16 cellular contexts compared by ENCODE assay signal in genomic region chr6:15961630-15962448, GRCh38.
DNase-seq lines count a peak whose midpoint lies in the region; ATAC-seq and TF ChIP-seq lines count a peak whose summit lies in the region.
"Had no signal": no experiment of that assay in that cellular context is flagged by ENCODE, and none has a peak within 500 bp of the region (broad histone marks: within the 10 kb centered on the region; RNA-seq: fewer than 3 reads in every experiment).

No MANE protein-coding gene starts in this region.

- peaks cover 10% of the 10 kb centered on the region for H3K27me3 Mint-ChIP-seq in activated T-cell treated with anti-CD3 and anti-CD28 coated beads, Interleukin-2, amount 50 U/mL, for 72 hours (ENCODE audit: low read depth)
- H3K27me3 Mint-ChIP-seq in activated T-cell treated with anti-CD3 and anti-CD28 coated beads, Interleukin-2, amount 50 U/mL, for 4 hours (ENCODE audit: low read depth), result no peaks in the 10 kb centered on the region
- no peaks in the 10 kb centered on the region for H3K27me3 Mint-ChIP-seq in activated T-helper 1 cell treated with anti-CD3 and anti-CD28 coated beads, Interleukin-12 subunit alpha, Interleukin-12 subunit beta, Interleukin-2, Interleukin-4 antibody, amounts not matched to agents 30 ng/mL and 10 ng/mL and 1 ng/mL, durations not matched to agents 14 hours and 24 hours and 36 hours (ENCODE audit: insufficient read depth)
- peaks cover 8% of the 10 kb centered on the region for H3K27me3 Mint-ChIP-seq in stimulated activated memory B cell treated with anti-CD40 and anti-IgM and Interleukin-4, amounts not matched to agents 10 μg/mL and 1 μg/mL and 100 μg/mL, for 72 hours

- peak overlapping the region; percentile 8 to 29 for H3K4me3 Mint-ChIP-seq in activated T-cell treated with anti-CD3 and anti-CD28 coated beads, Interleukin-2, amount 50 U/mL, for 72 hours
- no peak overlapping the region for H3K4me3 Mint-ChIP-seq in activated T-cell treated with anti-CD3 and anti-CD28 coated beads, Interleukin-2, amount 50 U/mL, for 4 hours
- H3K4me3 Mint-ChIP-seq in activated T-helper 1 cell treated with anti-CD3 and anti-CD28 coated beads, Interleukin-12 subunit alpha, Interleukin-12 subunit beta, Interleukin-2, Interleukin-4 antibody, amounts not matched to agents 30 ng/mL and 10 ng/mL and 1 ng/mL, durations not matched to agents 14 hours and 24 hours and 36 hours, result peak overlapping the region; percentile 16
- H3K4me3 Mint-ChIP-seq in stimulated activated memory B cell treated with anti-CD40 and anti-IgM and Interleukin-4, amounts not matched to agents 10 μg/mL and 1 μg/mL and 100 μg/mL, for 72 hours, result no peak overlapping the region

- no peak overlapping the region for H3K4me2 ChIP-seq in hepatocyte

- H3K27ac Mint-ChIP-seq in activated T-cell treated with anti-CD3 and anti-CD28 coated beads, Interleukin-2, amount 50 U/mL, for 72 hours, result peak overlapping the region; percentile 21
- peak overlapping the region; percentile 87 for H3K27ac Mint-ChIP-seq in activated T-helper 1 cell treated with anti-CD3 and anti-CD28 coated beads, Interleukin-12 subunit alpha, Interleukin-12 subunit beta, Interleukin-2, Interleukin-4 antibody, amounts not matched to agents 30 ng/mL and 10 ng/mL and 1 ng/mL, durations not matched to agents 14 hours and 24 hours and 36 hours
- H3K27ac Mint-ChIP-seq in stimulated activated memory B cell treated with anti-CD40 and anti-IgM and Interleukin-4, amounts not matched to agents 10 μg/mL and 1 μg/mL and 100 μg/mL, for 72 hours, result peak overlapping the region; percentile 25

- no peak for TF ChIP-seq CTCF in hepatocyte (IDR thresholded peaks at IDR 0.05; ENCODE audit: poor library complexity)
- TF ChIP-seq CTCF in adrenal gland (IDR thresholded peaks at IDR 0.05), result no peak

- H2AFZ ChIP-seq in hepatocyte, result peak overlapping the region; percentile 20

- DNase-seq in activated T-cell treated with anti-CD3 and anti-CD28 coated beads, Interleukin-2, amount 50 U/mL, for 72 hours, result no peak
- DNase-seq in activated T-cell treated with anti-CD3 and anti-CD28 coated beads, Interleukin-2, amount 50 U/mL, for 4 hours, result no peak
- no peak for DNase-seq in activated T-helper 1 cell treated with anti-CD3 and anti-CD28 coated beads, Interleukin-12 subunit alpha, Interleukin-12 subunit beta, Interleukin-2, Interleukin-4 antibody, amounts not matched to agents 30 ng/mL and 10 ng/mL and 1 ng/mL, durations not matched to agents 14 hours and 24 hours and 36 hours (ENCODE audit: low spot score)
- DNase-seq in hepatocyte (ENCODE audit: low spot score) (no peak), MV-4-11 (lab: John Stamatoyannopoulos, UW) (no peak), adrenal gland (no peak)
- no peak for DNase-seq in stimulated activated naive CD4-positive, alpha-beta T cell (lab: John Stamatoyannopoulos, UW)
- DNase-seq: ACHN; Calu3; heart left ventricle; KG1; NCI-H187 treated with DMSO at 0.1 percent for 48 hours; SHP77 treated with DMSO at 0.1 percent for 48 hours; stimulated activated CD4-positive, alpha-beta T cell treated with anti-CD3 and anti-CD28 coated beads, Interleukin-12 subunit alpha, Interleukin-12 subunit beta, amount 100 ng/mL, for 4 hours; tibial artery had no signal

- H3K9me3 ChIP-seq in hepatocyte (ENCODE audit: low read depth), result no peaks in the 10 kb centered on the region
- no peaks in the 10 kb centered on the region for H3K9me3 ChIP-seq in adrenal gland (replicated peaks in 1 of 3)
- H3K9me3 ChIP-seq: heart left ventricle, tibial artery had no signal

- no peaks in the 10 kb centered on the region for H3K9me2 ChIP-seq in hepatocyte (replicated peaks; ENCODE audit: insufficient read depth)

- WGBS in hepatocyte (ENCODE audit: low lambda C conversion rate, missing lambda C conversion rate), result 99% methylated on average over 3 of the region's 3 CpGs
- 93 to 98% (median 94%) methylated on average over 3 of the region's 3 CpGs for WGBS in adrenal gland, 4 donors

- no peak for TF ChIP-seq POLR2A in adrenal gland (IDR thresholded peaks at IDR 0.05)

- no peak overlapping the region for H3K27ac ChIP-seq in hepatocyte
- peak overlapping the region in 1 of 5 donors; percentile 34 for H3K27ac ChIP-seq in adrenal gland
- H3K27ac ChIP-seq: tibial artery had no signal

- no peaks in the 10 kb centered on the region for H3K36me3 ChIP-seq in hepatocyte (replicated peaks; ENCODE audit: insufficient read depth, low read depth)
- H3K36me3 ChIP-seq in adrenal gland (replicated peaks in 1 of 2), result no peaks in the 10 kb centered on the region
- H3K36me3 ChIP-seq: heart left ventricle, tibial artery had no signal

- H3K4me1 Mint-ChIP-seq in activated T-cell treated with anti-CD3 and anti-CD28 coated beads, Interleukin-2, amount 50 U/mL, for 72 hours (ENCODE audit: low read depth), result peaks cover 27% of the 10 kb centered on the region
- peaks cover 10% of the 10 kb centered on the region for H3K4me1 Mint-ChIP-seq in activated T-cell treated with anti-CD3 and anti-CD28 coated beads, Interleukin-2, amount 50 U/mL, for 4 hours (ENCODE audit: low read depth)
- H3K4me1 Mint-ChIP-seq in activated T-helper 1 cell treated with anti-CD3 and anti-CD28 coated beads, Interleukin-12 subunit alpha, Interleukin-12 subunit beta, Interleukin-2, Interleukin-4 antibody, amounts not matched to agents 30 ng/mL and 10 ng/mL and 1 ng/mL, durations not matched to agents 14 hours and 24 hours and 36 hours (ENCODE audit: low read depth), result peaks cover 33% of the 10 kb centered on the region
- H3K4me1 Mint-ChIP-seq in stimulated activated memory B cell treated with anti-CD40 and anti-IgM and Interleukin-4, amounts not matched to agents 10 μg/mL and 1 μg/mL and 100 μg/mL, for 72 hours, result peaks cover 27% of the 10 kb centered on the region

- H3K79me2 ChIP-seq in hepatocyte, result no peaks in the 10 kb centered on the region

- no peaks in the 10 kb centered on the region for H3K36me3 Mint-ChIP-seq in activated T-cell treated with anti-CD3 and anti-CD28 coated beads, Interleukin-2, amount 50 U/mL, for 72 hours (ENCODE audit: insufficient read depth in 2 of 2)
- H3K36me3 Mint-ChIP-seq in activated T-cell treated with anti-CD3 and anti-CD28 coated beads, Interleukin-2, amount 50 U/mL, for 4 hours (ENCODE audit: insufficient read depth), result no peaks in the 10 kb centered on the region
- H3K36me3 Mint-ChIP-seq in activated T-helper 1 cell treated with anti-CD3 and anti-CD28 coated beads, Interleukin-12 subunit alpha, Interleukin-12 subunit beta, Interleukin-2, Interleukin-4 antibody, amounts not matched to agents 30 ng/mL and 10 ng/mL and 1 ng/mL, durations not matched to agents 14 hours and 24 hours and 36 hours (ENCODE audit: low read depth), result peaks cover 2% of the 10 kb centered on the region
- no peaks in the 10 kb centered on the region for H3K36me3 Mint-ChIP-seq in stimulated activated memory B cell treated with anti-CD40 and anti-IgM and Interleukin-4, amounts not matched to agents 10 μg/mL and 1 μg/mL and 100 μg/mL, for 72 hours

- H3K27me3 ChIP-seq in hepatocyte, result no peaks in the 10 kb centered on the region
- H3K27me3 ChIP-seq in adrenal gland, result no peaks in the 10 kb centered on the region
- H3K27me3 ChIP-seq: heart left ventricle, tibial artery had no signal

- H3K4me3 ChIP-seq in hepatocyte (no peak overlapping the region), adrenal gland (no peak overlapping the region)
- H3K4me3 ChIP-seq: heart left ventricle, tibial artery had no signal

- intact Hi-C loops in activated T-helper 1 cell treated with anti-CD3 and anti-CD28 coated beads, Interleukin-12 subunit alpha, Interleukin-12 subunit beta, Interleukin-2, Interleukin-4 antibody, amounts not matched to agents 30 ng/mL and 10 ng/mL and 1 ng/mL, durations not matched to agents 14 hours and 24 hours and 36 hours (cut with micrococcal nuclease), result loop anchor here (1.0 kb wide), 3 partner anchors 48 to 186 kb away; no protein-coding TSS in a partner anchor
- intact Hi-C loops in adrenal gland (cut with DNase I), result no loop called here

- peaks cover 2% of the 10 kb centered on the region for H3K4me1 ChIP-seq in hepatocyte (ENCODE audit: insufficient read depth)
- no peaks in the 10 kb centered on the region for H3K4me1 ChIP-seq in adrenal gland (replicated peaks in 1 of 2)
- H3K4me1 ChIP-seq: tibial artery had no signal

- no peaks in the 10 kb centered on the region for H3K9me3 Mint-ChIP-seq in activated T-cell treated with anti-CD3 and anti-CD28 coated beads, Interleukin-2, amount 50 U/mL, for 72 hours
- H3K9me3 Mint-ChIP-seq in activated T-cell treated with anti-CD3 and anti-CD28 coated beads, Interleukin-2, amount 50 U/mL, for 4 hours, result no peaks in the 10 kb centered on the region
- H3K9me3 Mint-ChIP-seq in activated T-helper 1 cell treated with anti-CD3 and anti-CD28 coated beads, Interleukin-12 subunit alpha, Interleukin-12 subunit beta, Interleukin-2, Interleukin-4 antibody, amounts not matched to agents 30 ng/mL and 10 ng/mL and 1 ng/mL, durations not matched to agents 14 hours and 24 hours and 36 hours, result no peaks in the 10 kb centered on the region
- no peaks in the 10 kb centered on the region for H3K9me3 Mint-ChIP-seq in stimulated activated memory B cell treated with anti-CD40 and anti-IgM and Interleukin-4, amounts not matched to agents 10 μg/mL and 1 μg/mL and 100 μg/mL, for 72 hours

- peak; percentile 51 to 65 for ATAC-seq in activated T-cell treated with anti-CD3 and anti-CD28 coated beads, Interleukin-2, amount 50 U/mL, for 72 hours (replicated peaks in 1 of 2)
- ATAC-seq in activated T-cell treated with anti-CD3 and anti-CD28 coated beads, Interleukin-2, amount 50 U/mL, for 4 hours, result no peak
- no peak for ATAC-seq in stimulated activated memory B cell treated with anti-CD40 and anti-IgM and Interleukin-4, amounts not matched to agents 10 μg/mL and 1 μg/mL and 100 μg/mL, for 72 hours

- H4K20me1 ChIP-seq in hepatocyte (ENCODE audit: insufficient read depth, poor library complexity, severe bottlenecking), result no peaks in the 10 kb centered on the region

Comparison
In these comparisons a context has a peak if more than half of its experiments do, and no peak if none do; other contexts are left out.
1. ATAC-seq: peak in activated T-cell treated with anti-CD3 and anti-CD28 coated beads, Interleukin-2, amount 50 U/mL, for 72 hours (2 of 2); none in activated T-cell treated with anti-CD3 and anti-CD28 coated beads, Interleukin-2, amount 50 U/mL, for 4 hours (0 of 2) and stimulated activated memory B cell treated with anti-CD40 and anti-IgM and Interleukin-4, amounts not matched to agents 10 μg/mL and 1 μg/mL and 100 μg/mL, for 72 hours (single experiment).
2. H3K4me3 Mint-ChIP-seq: peak in activated T-cell treated with anti-CD3 and anti-CD28 coated beads, Interleukin-2, amount 50 U/mL, for 72 hours (2 of 2) and activated T-helper 1 cell treated with anti-CD3 and anti-CD28 coated beads, Interleukin-12 subunit alpha, Interleukin-12 subunit beta, Interleukin-2, Interleukin-4 antibody, amounts not matched to agents 30 ng/mL and 10 ng/mL and 1 ng/mL, durations not matched to agents 14 hours and 24 hours and 36 hours (single experiment); none in activated T-cell treated with anti-CD3 and anti-CD28 coated beads, Interleukin-2, amount 50 U/mL, for 4 hours (single experiment) and stimulated activated memory B cell treated with anti-CD40 and anti-IgM and Interleukin-4, amounts not matched to agents 10 μg/mL and 1 μg/mL and 100 μg/mL, for 72 hours (single experiment).
3. H3K27ac Mint-ChIP-seq: peak in every context shown above with its lines; median percentile 87 in activated T-helper 1 cell treated with anti-CD3 and anti-CD28 coated beads, Interleukin-12 subunit alpha, Interleukin-12 subunit beta, Interleukin-2, Interleukin-4 antibody, amounts not matched to agents 30 ng/mL and 10 ng/mL and 1 ng/mL, durations not matched to agents 14 hours and 24 hours and 36 hours; 25 in stimulated activated memory B cell treated with anti-CD40 and anti-IgM and Interleukin-4, amounts not matched to agents 10 μg/mL and 1 μg/mL and 100 μg/mL, for 72 hours; 21 in activated T-cell treated with anti-CD3 and anti-CD28 coated beads, Interleukin-2, amount 50 U/mL, for 72 hours.